Comparison of ENCODE assay signal across 1 cellular context in the genomic region with DNA sequence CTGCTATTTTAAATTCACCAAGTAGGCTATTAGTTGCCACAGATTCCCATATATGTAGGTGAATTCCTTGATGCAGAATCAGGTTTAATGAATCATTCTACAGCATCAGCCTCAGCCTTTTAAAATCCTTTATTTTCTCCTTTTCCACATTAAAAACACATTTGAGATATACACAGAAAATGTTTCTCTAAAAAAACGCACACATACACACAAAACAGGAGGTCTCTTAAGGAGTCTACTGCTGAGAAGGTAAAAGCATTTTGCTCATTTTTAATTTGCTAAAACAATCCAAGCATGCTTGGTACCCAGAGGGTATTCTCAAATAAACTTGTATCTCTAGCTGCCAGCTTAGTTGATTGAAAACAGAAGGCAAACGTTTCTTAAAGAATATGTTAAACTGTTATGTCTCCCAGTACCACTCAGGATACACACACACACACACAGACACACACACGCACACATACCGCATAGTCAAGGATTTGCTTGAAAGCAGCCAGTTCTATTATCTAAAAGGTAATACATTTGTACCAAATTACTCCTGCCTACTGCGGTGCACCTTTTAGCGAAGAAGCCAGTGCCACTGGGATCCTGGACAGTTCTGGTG.
TF ChIP-seq lines count a peak whose summit lies in the region.

No MANE protein-coding gene starts in this region.

TF ChIP-seq in IMR-90, 13 proteins besides CTCF, POLR2A, EP300 and RAD21 (continued from another document):
- TF ChIP-seq MXI1 (IDR thresholded peaks at IDR 0.05; ENCODE audit: borderline replicate concordance, low read depth, low read length): no peak
